Comparison of ENCODE assay signal across 16 cellular contexts in the genomic region with DNA sequence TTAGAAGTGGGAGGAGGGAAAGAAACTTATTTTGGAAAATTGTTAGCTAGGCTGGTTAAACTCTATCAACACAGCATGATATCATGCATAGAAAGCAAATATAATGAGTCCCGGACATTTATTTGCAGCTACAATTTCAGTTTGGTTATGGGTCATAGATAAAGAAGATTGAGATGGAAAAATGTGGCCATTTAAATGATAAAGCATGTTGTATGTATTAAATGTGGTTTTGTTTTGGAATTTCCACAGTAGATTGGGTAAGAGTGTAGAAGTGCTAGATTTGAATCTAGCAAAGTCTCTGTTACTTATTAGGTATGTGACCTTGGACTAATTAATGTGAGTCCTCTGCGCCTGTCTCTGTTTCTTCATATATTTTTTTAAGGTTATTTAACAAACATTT.
DNase-seq lines count a peak whose midpoint lies in the region; ATAC-seq lines count a peak whose summit lies in the region.
"Had no signal": no experiment of that assay in that cellular context is flagged by ENCODE, and none has a peak within 500 bp of the region (broad histone marks: within the 10 kb centered on the region; RNA-seq: fewer than 3 reads in every experiment).

No MANE protein-coding gene starts in this region.

- in situ Hi-C loops in ACHN (cut with HindIII; ENCODE audit: low pct_ligation_motif_present, low pct_unique_long_range_greater_than_20kb, low sequenced_read_pairs): no loop called here

- no peaks in the 10 kb centered on the region for H3K36me3 ChIP-seq in adipocyte (ENCODE audit: control insufficient read depth, insufficient read depth, low read length, severe bottlenecking)
- H3K36me3 ChIP-seq: SJSA1 had no signal

- H3K9me3 ChIP-seq in adipocyte (ENCODE audit: control insufficient read depth, low read length): no peaks in the 10 kb centered on the region
- H3K9me3 ChIP-seq: SJSA1 had no signal

- H3K9ac ChIP-seq in adipocyte (ENCODE audit: low read length): no peak overlapping the region

- no peaks in the 10 kb centered on the region for H3K27me3 ChIP-seq in adipocyte (replicated peaks; ENCODE audit: control insufficient read depth, insufficient read depth, low read length)
- H3K27me3 ChIP-seq: SJSA1 had no signal

- H3K4me1 ChIP-seq in adipocyte (ENCODE audit: control insufficient read depth, insufficient read depth, low read length): peaks cover 5% of the 10 kb centered on the region
- H3K4me1 ChIP-seq: SJSA1 had no signal

- intact Hi-C loops in left colon (cut with DNase I, micrococcal nuclease): no loop called here

- H3K4me1 Mint-ChIP-seq in stimulated activated naive CD8-positive, alpha-beta T cell treated with anti-CD3 and anti-CD28 coated beads, Interleukin-15, Interleukin-2, amounts not matched to agents 100 ng/mL and 50 ng/mL, for 24 hours (ENCODE audit: low read depth): peaks cover 37% of the 10 kb centered on the region
- peaks cover 25% of the 10 kb centered on the region for H3K4me1 Mint-ChIP-seq in stimulated activated naive CD8-positive, alpha-beta T cell treated with anti-CD3 and anti-CD28 coated beads, Interleukin-15, amount 100 ng/mL, for 72 hours
- H3K4me1 Mint-ChIP-seq in memory B cell: peaks cover 19% of the 10 kb centered on the region

- no peaks in the 10 kb centered on the region for H3K9me3 Mint-ChIP-seq in stimulated activated naive CD8-positive, alpha-beta T cell treated with anti-CD3 and anti-CD28 coated beads, Interleukin-15, Interleukin-2, amounts not matched to agents 100 ng/mL and 50 ng/mL, for 24 hours
- no peaks in the 10 kb centered on the region for H3K9me3 Mint-ChIP-seq in stimulated activated naive CD8-positive, alpha-beta T cell treated with anti-CD3 and anti-CD28 coated beads, Interleukin-15, amount 100 ng/mL, for 72 hours
- no peaks in the 10 kb centered on the region for H3K9me3 Mint-ChIP-seq in memory B cell
- H3K9me3 Mint-ChIP-seq: CD14-positive monocyte had no signal

- ATAC-seq in stimulated activated naive CD8-positive, alpha-beta T cell treated with anti-CD3 and anti-CD28 coated beads, Interleukin-15, amount 100 ng/mL, for 72 hours: no peak
- ATAC-seq in memory B cell (ENCODE audit: low read depth) (no peak), left colon (no peak), HG03095 (IDR thresholded peaks at IDR 0.05; ENCODE audit: unreplicated experiment) (no peak)
- ATAC-seq: HepG2, Panc1 had no signal

- no peak for DNase-seq in stimulated activated naive CD8-positive, alpha-beta T cell treated with anti-CD3 and anti-CD28 coated beads, Interleukin-15, amount 100 ng/mL, for 72 hours
- peak; percentile 64 for DNase-seq in adipocyte (ENCODE audit: low read depth)
- no peak for DNase-seq in memory B cell (ENCODE audit: low spot score in 2 of 2)
- no peak for DNase-seq in left colon
- no peak for DNase-seq in ACHN
- DNase-seq: DMS79, KBM-7, NCI-H1417 treated with DMSO at 0.1 percent for 48 hours, NCI-H2029 treated with DMSO at 0.1 percent for 48 hours, NCI-H446 treated with DMSO at 0.1 percent for 48 hours had no signal

- H3K4me3 ChIP-seq in adipocyte (ENCODE audit: low read length): no peak overlapping the region
- H3K4me3 ChIP-seq: SJSA1 had no signal

- H3K27ac Mint-ChIP-seq in stimulated activated naive CD8-positive, alpha-beta T cell treated with anti-CD3 and anti-CD28 coated beads, Interleukin-15, Interleukin-2, amounts not matched to agents 100 ng/mL and 50 ng/mL, for 24 hours: peak overlapping the region; percentile 8
- H3K27ac Mint-ChIP-seq in stimulated activated naive CD8-positive, alpha-beta T cell treated with anti-CD3 and anti-CD28 coated beads, Interleukin-15, amount 100 ng/mL, for 72 hours: no peak overlapping the region
- peak overlapping the region; percentile 9 for H3K27ac Mint-ChIP-seq in memory B cell

- H3K27me3 Mint-ChIP-seq in stimulated activated naive CD8-positive, alpha-beta T cell treated with anti-CD3 and anti-CD28 coated beads, Interleukin-15, Interleukin-2, amounts not matched to agents 100 ng/mL and 50 ng/mL, for 24 hours: no peaks in the 10 kb centered on the region
- H3K27me3 Mint-ChIP-seq in stimulated activated naive CD8-positive, alpha-beta T cell treated with anti-CD3 and anti-CD28 coated beads, Interleukin-15, amount 100 ng/mL, for 72 hours: no peaks in the 10 kb centered on the region
- no peaks in the 10 kb centered on the region for H3K27me3 Mint-ChIP-seq in memory B cell

- peaks cover 9% of the 10 kb centered on the region for H3K36me3 Mint-ChIP-seq in stimulated activated naive CD8-positive, alpha-beta T cell treated with anti-CD3 and anti-CD28 coated beads, Interleukin-15, Interleukin-2, amounts not matched to agents 100 ng/mL and 50 ng/mL, for 24 hours (ENCODE audit: low read depth)
- H3K36me3 Mint-ChIP-seq in memory B cell: peaks cover 30% of the 10 kb centered on the region

- H3K4me3 Mint-ChIP-seq in stimulated activated naive CD8-positive, alpha-beta T cell treated with anti-CD3 and anti-CD28 coated beads, Interleukin-15, Interleukin-2, amounts not matched to agents 100 ng/mL and 50 ng/mL, for 24 hours: no peak overlapping the region
- H3K4me3 Mint-ChIP-seq in stimulated activated naive CD8-positive, alpha-beta T cell treated with anti-CD3 and anti-CD28 coated beads, Interleukin-15, amount 100 ng/mL, for 72 hours: no peak overlapping the region
- no peak overlapping the region for H3K4me3 Mint-ChIP-seq in memory B cell
- H3K4me3 Mint-ChIP-seq: CD14-positive monocyte had no signal

Comparison
In these comparisons a context has a peak if more than half of its experiments do, and no peak if none do; other contexts are left out.
1. H3K27ac Mint-ChIP-seq: peak in stimulated activated naive CD8-positive, alpha-beta T cell treated with anti-CD3 and anti-CD28 coated beads, Interleukin-15, Interleukin-2, amounts not matched to agents 100 ng/mL and 50 ng/mL, for 24 hours (single experiment) and memory B cell (single experiment); none in stimulated activated naive CD8-positive, alpha-beta T cell treated with anti-CD3 and anti-CD28 coated beads, Interleukin-15, amount 100 ng/mL, for 72 hours (0 of 2).